8 cellular contexts compared by ENCODE assay signal in genomic region chr17:67386965-67387551, GRCh38. TPM values are rescaled to one million over a fixed set of nuclear protein-coding genes. Genes with fewer than 3 reads are reported as not detected.
DNase-seq lines count a peak whose midpoint lies in the region; ATAC-seq and TF ChIP-seq lines count a peak whose summit lies in the region.

No MANE protein-coding gene starts in this region.

- no peaks in the 10 kb centered on the region for H3K4me1 ChIP-seq in psoas muscle

- TF ChIP-seq CTCF in GM13977 (IDR thresholded peaks at IDR 0.05; ENCODE audit: extremely low read depth, insufficient read depth, missing control alignments) (peak; percentile 84), fibroblast of pulmonary artery (IDR thresholded peaks at IDR 0.05; ENCODE audit: low read length, missing control alignments) (peak; percentile 77), psoas muscle (IDR thresholded peaks at IDR 0.05) (peak; percentile 43)

- H3K9me3 ChIP-seq in psoas muscle: no peaks in the 10 kb centered on the region

- no peak overlapping the region for H3K27ac ChIP-seq in psoas muscle

- ATAC-seq in psoas muscle (no peak), HG02588 (IDR thresholded peaks at IDR 0.05; ENCODE audit: unreplicated experiment) (no peak), HG03342 (IDR thresholded peaks at IDR 0.05; ENCODE audit: unreplicated experiment) (no peak)

- no peaks in the 10 kb centered on the region for H3K36me3 ChIP-seq in psoas muscle (ENCODE audit: insufficient read depth in 1 of 2, low read depth in 1 of 2)

- DNase-seq in AG08395 (ENCODE audit: low spot score): peak; percentile 48
- DNase-seq in GM13977 (ENCODE audit: low spot score): peak; percentile 43
- peak; percentile 80 for DNase-seq in NCI-H774 (lab: John Stamatoyannopoulos, UW)
- DNase-seq in activated T-cell treated with anti-CD3 and anti-CD28 coated beads for 24 hours (ENCODE audit: low read depth): peak; percentile 58
- peak; percentile 70 for DNase-seq in fibroblast of pulmonary artery (ENCODE audit: low read depth)
- DNase-seq in psoas muscle: peak in 1 of 2 donors; percentile 65

- H3K4me3 ChIP-seq in fibroblast of pulmonary artery (replicated peaks; ENCODE audit: low read depth, low read length) (no peak overlapping the region), psoas muscle (no peak overlapping the region)

- intact Hi-C loops in psoas muscle (cut with DNase I): no loop called here

- 65 to 71% (median 65%) methylated on average over 16 of the region's 16 CpGs for WGBS in psoas muscle, 3 donors

- in situ Hi-C loops in GM13977 (cut with MboI; ENCODE audit: low pct_unique_long_range_greater_than_20kb, low sequenced_read_pairs, unreplicated experiment): loop anchor here (5.0 kb wide), 1 partner anchor 80 kb away; no protein-coding TSS in a partner anchor

- H3K27me3 ChIP-seq in psoas muscle (ENCODE audit: insufficient read depth in 3 of 3, low read length in 2 of 3): no peaks in the 10 kb centered on the region

RNA-seq across cellular contexts. Expression of gene PITPNC1, which starts 10.0 kb away (rescaled TPM):
- total RNA-seq in psoas muscle: 10 to 100 TPM in 1 of 4 donors, 1 to 10 TPM in 3; 6.5 to 12.3 (median 7.6) TPM
- polyA plus RNA-seq in psoas muscle: 10 to 100 TPM in 1 of 3 donors, 1 to 10 TPM in 2; 4.4 to 54.7 (median 4.5) TPM

RNA-seq across cellular contexts. Expression of gene PSMD12, which starts 20.7 kb away (rescaled TPM):
- 100 to 1,000 TPM in 3 of 4 donors, 10 to 100 TPM in 1; 66.6 to 161 (median 111) TPM for total RNA-seq in psoas muscle
- 100 to 1,000 TPM in 2 of 3 donors, 10 to 100 TPM in 1; 78.7 to 281 (median 158) TPM for polyA plus RNA-seq in psoas muscle
